9 cellular contexts compared by ENCODE assay signal in the genomic region with DNA sequence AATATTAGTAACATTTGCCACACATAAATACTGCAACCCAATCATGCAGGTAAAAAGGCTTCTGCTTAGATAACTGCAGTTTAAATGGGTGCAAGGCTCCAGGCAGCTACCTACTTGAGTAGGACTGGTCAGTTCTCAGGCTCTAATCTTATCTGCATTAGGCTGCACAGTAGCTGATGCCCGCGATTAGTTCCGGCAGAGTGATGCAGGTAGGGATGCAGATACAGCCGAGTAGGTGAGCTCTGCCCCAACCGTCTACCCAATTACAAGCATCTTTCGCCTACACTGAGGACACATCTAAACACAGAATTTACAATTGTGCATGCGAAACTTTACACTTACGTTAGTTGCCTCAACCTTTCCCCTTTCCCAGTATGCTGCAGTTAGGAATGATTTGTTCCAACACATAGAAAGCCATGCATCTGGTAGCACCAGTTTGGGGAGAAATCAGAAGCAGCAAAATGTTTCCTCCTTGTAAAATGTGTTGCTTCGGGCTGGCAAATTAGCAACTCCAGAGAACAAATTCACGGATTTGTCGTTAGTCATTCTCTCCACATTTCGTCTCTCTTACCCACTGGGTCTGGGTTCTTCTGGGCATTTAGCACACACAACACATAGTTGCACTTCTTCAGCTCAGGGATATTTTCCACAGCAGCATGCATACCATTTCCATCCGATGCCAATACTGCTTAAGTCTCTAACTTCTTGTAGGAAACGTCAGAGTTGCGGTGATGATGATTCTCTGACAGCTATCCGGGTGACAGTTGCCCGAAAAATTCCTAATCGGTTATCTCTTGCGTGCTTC. TPM values are rescaled to one million over a fixed set of nuclear protein-coding genes. Genes with fewer than 3 reads are reported as not detected.
DNase-seq lines count a peak whose midpoint lies in the region; ATAC-seq, FAIRE-seq and TF ChIP-seq lines count a peak whose summit lies in the region.
"Had no signal": no experiment of that assay in that cellular context is flagged by ENCODE, and none has a peak within 500 bp of the region (broad histone marks: within the 10 kb centered on the region; RNA-seq: fewer than 3 reads in every experiment).

No MANE protein-coding gene starts in this region.

- intact Hi-C loops in Caco-2 (cut with micrococcal nuclease; ENCODE audit: unreplicated experiment): loop anchor here (10.0 kb wide), 2 partner anchors 285 to 545 kb away; no protein-coding TSS in a partner anchor
- intact Hi-C loops in PC-9 (cut with micrococcal nuclease; ENCODE audit: unreplicated experiment): loop anchor here (2.0 to 10.0 kb wide), 3 partner anchors 79 to 1575 kb away; no protein-coding TSS in a partner anchor

- peak overlapping the region; percentile 99 for H2AFZ ChIP-seq in PC-9

- peak overlapping the region; percentile 7 for H3K9ac ChIP-seq in rectal smooth muscle tissue (ENCODE audit: low read length)

- H3K4me1 Mint-ChIP-seq in Caco-2 (ENCODE audit: low read depth, unreplicated experiment): peaks cover 9% of the 10 kb centered on the region

- no peaks in the 10 kb centered on the region for H3K9me3 ChIP-seq in Caco-2
- no peaks in the 10 kb centered on the region for H3K9me3 ChIP-seq in PC-9 (ENCODE audit: insufficient read depth, low read depth)

- no peaks in the 10 kb centered on the region for H3K79me2 ChIP-seq in PC-9 (ENCODE audit: low read depth)

- TF ChIP-seq CTCF in Caco-2 (IDR thresholded peaks at IDR 0.05; ENCODE audit: insufficient read depth in 1 of 2, low read depth in 1 of 2, low read length in 1 of 2, severe bottlenecking in 1 of 2, unreplicated experiment in 1 of 2) (no peak), PC-9 (conservative IDR thresholded peaks at IDR 0.05) (no peak), fibroblast of pulmonary artery (IDR thresholded peaks at IDR 0.05; ENCODE audit: low read length, missing control alignments) (no peak)

- FAIRE-seq in frontal cortex (lab: Jason Lieb, UNC): no peak

- no peaks in the 10 kb centered on the region; the same call in 1 of the 2 replicates for H3K4me1 ChIP-seq in Caco-2
- peaks cover 9% of the 10 kb centered on the region; the same call in 1 of the 2 replicates for H3K4me1 ChIP-seq in PC-9 (replicated peaks; ENCODE audit: insufficient read depth)
- H3K4me1 ChIP-seq in rectal smooth muscle tissue (ENCODE audit: control insufficient read depth, insufficient read depth, low read length): peaks cover 8% of the 10 kb centered on the region

- H3K9me3 Mint-ChIP-seq in Caco-2 (ENCODE audit: unreplicated experiment): no peaks in the 10 kb centered on the region
- H3K9me3 Mint-ChIP-seq: naive thymus-derived CD8-positive, alpha-beta T cell had no signal

- H4K20me1 ChIP-seq in PC-9 (ENCODE audit: insufficient read depth): no peaks in the 10 kb centered on the region

- no peak overlapping the region for H3K4me3 Mint-ChIP-seq in Caco-2 (ENCODE audit: unreplicated experiment)
- H3K4me3 Mint-ChIP-seq: naive thymus-derived CD8-positive, alpha-beta T cell had no signal

- ATAC-seq in GM21619 (IDR thresholded peaks at IDR 0.05; ENCODE audit: unreplicated experiment) (peak; percentile 2), GM19455 (IDR thresholded peaks at IDR 0.05; ENCODE audit: unreplicated experiment) (no peak)

- no peak for DNase-seq in Caco-2
- no peak for DNase-seq in PC-9
- no peak for DNase-seq in fibroblast of pulmonary artery (ENCODE audit: low read depth)
- DNase-seq in T-helper 9 cell: no peak
- DNase-seq in frontal cortex (ENCODE audit: low spot score in 2 of 2): no peak

- H3K27me3 ChIP-seq in Caco-2 (replicated peaks; ENCODE audit: control insufficient read depth, insufficient read depth, low read length) (no peaks in the 10 kb centered on the region), PC-9 (ENCODE audit: insufficient read depth, low read depth) (no peaks in the 10 kb centered on the region), rectal smooth muscle tissue (ENCODE audit: control insufficient read depth, insufficient read depth, low read length) (no peaks in the 10 kb centered on the region)

- BruUV-seq in Caco-2 (replicated peaks; lab: Mats Ljungman, UMichigan): no TSS peak
- TSS peak; percentile 79 for BruUV-seq in PC-9 (replicated peaks; lab: Mats Ljungman, UMichigan)

- H3K9me2 ChIP-seq in PC-9 (ENCODE audit: insufficient read depth): no peaks in the 10 kb centered on the region

- CTCF ChIA-PET in Caco-2 (lab: Charles Lee): interaction anchor here (0.6 kb wide), 1 partner anchor 11 kb away, joined by 3 read pairs; no protein-coding TSS in a partner anchor
- CTCF ChIA-PET in PC-9 (lab: Charles Lee): no interaction called here

- H3K27ac Mint-ChIP-seq in Caco-2 (ENCODE audit: unreplicated experiment): no peak overlapping the region

- H3K36me3 ChIP-seq in Caco-2 (ENCODE audit: control insufficient read depth, insufficient read depth, low read length) (no peaks in the 10 kb centered on the region), PC-9 (ENCODE audit: low read depth) (no peaks in the 10 kb centered on the region), rectal smooth muscle tissue (ENCODE audit: control insufficient read depth, insufficient read depth, low read length) (no peaks in the 10 kb centered on the region)

- H3K27me3 Mint-ChIP-seq in Caco-2 (ENCODE audit: insufficient read depth, unreplicated experiment): peaks cover 11% of the 10 kb centered on the region

- no peaks in the 10 kb centered on the region for H3F3A ChIP-seq in PC-9 (ENCODE audit: insufficient read depth, low read depth)

- POLR2A ChIA-PET in Caco-2 (lab: Charles Lee): no interaction called here
- POLR2A ChIA-PET in PC-9 (lab: Charles Lee; ENCODE audit: unreplicated experiment): no interaction called here

- H3K27ac ChIP-seq in PC-9: no peak overlapping the region
- H3K27ac ChIP-seq in rectal smooth muscle tissue (ENCODE audit: low read depth, low read length): peak overlapping the region; percentile 33

- H3K4me2 ChIP-seq in PC-9: peak overlapping the region; percentile 98

- H3K4me3 ChIP-seq in Caco-2 (ENCODE audit: low read depth, low read length) (peak overlapping the region; percentile 62), PC-9 (peak overlapping the region; percentile 96), fibroblast of pulmonary artery (replicated peaks; ENCODE audit: low read depth, low read length) (peak overlapping the region; percentile 78), rectal smooth muscle tissue (ENCODE audit: low read length) (peak overlapping the region; percentile 97)

- H3K36me3 Mint-ChIP-seq in Caco-2 (ENCODE audit: insufficient read depth, unreplicated experiment): peaks cover 5% of the 10 kb centered on the region
- H3K36me3 Mint-ChIP-seq: naive thymus-derived CD8-positive, alpha-beta T cell had no signal

RNA-seq across cellular contexts. Expression of gene PCDH9, which starts 0.5 kb away (rescaled TPM):
- total RNA-seq in Caco-2 (2022) (0.11 and 0.32 TPM in 2 replicates), PC-9 (2021) (0.37 and 0.55 TPM in 2 replicates), frontal cortex (64.4 TPM)

Comparison
In these comparisons a context has a peak if more than half of its experiments do, and no peak if none do; other contexts are left out.
1. RNA of gene PCDH9, which starts 0.5 kb away (total RNA-seq): 64.4 TPM in frontal cortex (single experiment); 0.37 to 0.55 TPM in PC-9 and 0.11 to 0.32 TPM in Caco-2; every median in the first group is over 10 times any median in the second.
2. Peak in every context shown above with its lines, with median percentiles within 50 percentile points of each other: H3K4me3 ChIP-seq.